ENCODE assay signal across 1 cellular context in genomic region chr13:32068255-32068654, GRCh38.
TF ChIP-seq lines count a peak whose summit lies in the region.

No MANE protein-coding gene starts in this region.

TF ChIP-seq in HepG2, 621 proteins besides CTCF, POLR2A, EP300 and RAD21:
- TF ChIP-seq TEF (CRISPR knock-in tag; IDR thresholded peaks at IDR 0.05) (no peak), NR0B2 (CRISPR knock-in tag; IDR thresholded peaks at IDR 0.05) (no peak), ZNF331 (CRISPR knock-in tag; IDR thresholded peaks at IDR 0.05) (no peak), DBP (CRISPR knock-in tag; IDR thresholded peaks at IDR 0.05; ENCODE audit: not compliant biosample characterization) (no peak), NFIC (IDR thresholded peaks at IDR 0.05; ENCODE audit: low read length) (no peak), ZNF7 (CRISPR knock-in tag; IDR thresholded peaks at IDR 0.05) (no peak), JUNB (CRISPR knock-in tag; IDR thresholded peaks at IDR 0.05; ENCODE audit: borderline replicate concordance) (no peak), ZNF225 (CRISPR knock-in tag; IDR thresholded peaks at IDR 0.05) (no peak), BATF2 (CRISPR knock-in tag; IDR thresholded peaks at IDR 0.05) (no peak), ZNF557 (CRISPR knock-in tag; IDR thresholded peaks at IDR 0.05) (no peak), HNF1B (CRISPR knock-in tag; IDR thresholded peaks at IDR 0.05) (no peak), FOXK1 (CRISPR knock-in tag; IDR thresholded peaks at IDR 0.05; ENCODE audit: borderline replicate concordance, low read depth) (no peak), ARNT2 (CRISPR knock-in tag; IDR thresholded peaks at IDR 0.05; ENCODE audit: low read depth) (no peak), ZNF772 (CRISPR knock-in tag; IDR thresholded peaks at IDR 0.05) (no peak), ZMAT5 (CRISPR knock-in tag; IDR thresholded peaks at IDR 0.05; ENCODE audit: borderline replicate concordance, low read depth) (no peak), NPAS2 (CRISPR knock-in tag; IDR thresholded peaks at IDR 0.05; ENCODE audit: borderline replicate concordance) (no peak)
